Comparison of ENCODE assay signal across 16 cellular contexts in genomic region chr1:239056940-239057339, GRCh38.
A peak's percentile ranks its signal among the peaks of the same experiment; 100 is the strongest.
DNase-seq lines count a peak whose midpoint lies in the region; TF ChIP-seq lines count a peak whose summit lies in the region.
"Had no signal": no experiment of that assay in that cellular context is flagged by ENCODE, and none has a peak within 500 bp of the region (broad histone marks: within the 10 kb centered on the region; RNA-seq: fewer than 3 reads in every experiment).

No MANE protein-coding gene starts in this region.

- no peaks in the 10 kb centered on the region for H3K79me2 ChIP-seq in smooth muscle cell (ENCODE audit: low read depth)

- H3K27ac Mint-ChIP-seq in chondrocyte (ENCODE audit: unreplicated experiment): no peak overlapping the region
- H3K27ac Mint-ChIP-seq: CD4-positive, CD25-positive, alpha-beta regulatory T cell; H9 had no signal

- TF ChIP-seq POLR2A in prostate gland (IDR thresholded peaks at IDR 0.05): no peak

- no peak overlapping the region for H3K9ac ChIP-seq in smooth muscle cell (ENCODE audit: low read depth)
- H3K9ac ChIP-seq: BLaER1, GM23248 had no signal

- H3K4me2 ChIP-seq in smooth muscle cell: no peak overlapping the region
- H3K4me2 ChIP-seq: BLaER1 had no signal

- H2AFZ ChIP-seq in smooth muscle cell (ENCODE audit: low read depth): no peak overlapping the region
- H2AFZ ChIP-seq: GM23248 had no signal

- no peaks in the 10 kb centered on the region for H3F3A ChIP-seq in smooth muscle cell (ENCODE audit: low read depth)

- H3K36me3 ChIP-seq in prostate gland: no peaks in the 10 kb centered on the region
- H3K36me3 ChIP-seq in smooth muscle cell (ENCODE audit: low read depth): no peaks in the 10 kb centered on the region
- H3K36me3 ChIP-seq: BLaER1 had no signal

- H3K36me3 Mint-ChIP-seq in chondrocyte (ENCODE audit: low read depth): no peaks in the 10 kb centered on the region
- H3K36me3 Mint-ChIP-seq: CD4-positive, CD25-positive, alpha-beta regulatory T cell had no signal

- no peaks in the 10 kb centered on the region for H4K20me1 ChIP-seq in smooth muscle cell (ENCODE audit: low read depth)
- H4K20me1 ChIP-seq: BLaER1 had no signal

- H3K9me3 ChIP-seq in prostate gland: no peaks in the 10 kb centered on the region
- H3K9me3 ChIP-seq in smooth muscle cell (replicated peaks; ENCODE audit: low read depth): no peaks in the 10 kb centered on the region
- H3K9me3 ChIP-seq: BLaER1 had no signal

- H3K4me1 ChIP-seq in prostate gland (replicated peaks): no peaks in the 10 kb centered on the region
- H3K4me1 ChIP-seq in smooth muscle cell (ENCODE audit: low read depth): no peaks in the 10 kb centered on the region
- H3K4me1 ChIP-seq: BLaER1 had no signal

- DNase-seq in LNCaP clone FGC (ENCODE audit: low read depth) (peak; percentile 37), fibroblast of pulmonary artery (ENCODE audit: low read depth) (peak; percentile 21), prostate gland (ENCODE audit: low spot score) (peak; percentile 86), smooth muscle cell (lab: John Stamatoyannopoulos, UW; ENCODE audit: unreplicated experiment) (no peak), H4 (ENCODE audit: low spot score) (no peak), NCI-H345 (lab: John Stamatoyannopoulos, UW) (no peak), chondrocyte (ENCODE audit: low spot score) (no peak)
- DNase-seq: 8988T; AML-193; Calu3; CD4-positive, CD25-positive, alpha-beta regulatory T cell; DMS 273 treated with DMSO at 0.1 percent for 48 hours; GM23248; H9 had no signal

- H3K27me3 ChIP-seq in prostate gland (replicated peaks; ENCODE audit: insufficient read depth) (no peaks in the 10 kb centered on the region), smooth muscle cell (ENCODE audit: low read depth) (peaks cover 2% of the 10 kb centered on the region)
- H3K27me3 ChIP-seq: BLaER1 had no signal

- H3K27me3 Mint-ChIP-seq in chondrocyte (ENCODE audit: low read depth): peaks cover 5% of the 10 kb centered on the region
- H3K27me3 Mint-ChIP-seq: CD4-positive, CD25-positive, alpha-beta regulatory T cell had no signal

- H3K4me3 ChIP-seq in LNCaP clone FGC (ENCODE audit: low read depth, low read length) (no peak overlapping the region), fibroblast of pulmonary artery (replicated peaks; ENCODE audit: low read depth, low read length) (no peak overlapping the region), prostate gland (no peak overlapping the region), smooth muscle cell (no peak overlapping the region)
- H3K4me3 ChIP-seq: BLaER1, GM23248 had no signal

- H3K4me1 Mint-ChIP-seq in chondrocyte (ENCODE audit: low read depth): no peaks in the 10 kb centered on the region
- H3K4me1 Mint-ChIP-seq: CD4-positive, CD25-positive, alpha-beta regulatory T cell had no signal

- H3K27ac ChIP-seq in C4-2B (0 out of 2 replicates have a peak overlapping the region, but pooled peaks have one; percentile 47), prostate gland (no peak overlapping the region), smooth muscle cell (ENCODE audit: low read depth) (no peak overlapping the region)
- H3K27ac ChIP-seq: BLaER1, GM23248 had no signal

- 27% methylated on average over 3 of the region's 3 CpGs for WGBS in prostate gland
- 81% methylated on average over 3 of the region's 3 CpGs for WGBS in smooth muscle cell (ENCODE audit: low lambda C conversion rate)

- TF ChIP-seq CTCF in C4-2B (conservative IDR thresholded peaks at IDR 0.05): no peak
- no peak for TF ChIP-seq CTCF in LNCaP clone FGC (IDR thresholded peaks at IDR 0.05; ENCODE audit: control insufficient read depth, extremely low read depth, insufficient read depth)
- TF ChIP-seq CTCF in fibroblast of pulmonary artery (IDR thresholded peaks at IDR 0.05; ENCODE audit: low read length, missing control alignments): no peak
- no peak for TF ChIP-seq CTCF in prostate gland (IDR thresholded peaks at IDR 0.05)
- no peak for TF ChIP-seq CTCF in smooth muscle cell (IDR thresholded peaks at IDR 0.05; ENCODE audit: borderline replicate concordance, insufficient read depth, poor library complexity, severe bottlenecking)
- no peak for TF ChIP-seq CTCF in chondrocyte (IDR thresholded peaks at IDR 0.05)

- H3K4me3 Mint-ChIP-seq in chondrocyte (ENCODE audit: unreplicated experiment): no peak overlapping the region
- H3K4me3 Mint-ChIP-seq: CD4-positive, CD25-positive, alpha-beta regulatory T cell; H9 had no signal

- intact Hi-C loops in prostate gland (cut with DNase I): no loop called here

- H3K9me3 Mint-ChIP-seq in chondrocyte (ENCODE audit: low read depth): peaks cover 11% of the 10 kb centered on the region

Comparison
In these comparisons a context has a peak if more than half of its experiments do, and no peak if none do; other contexts are left out.
1. DNase-seq: peak in LNCaP clone FGC (single experiment), fibroblast of pulmonary artery (single experiment) and prostate gland (single experiment); none in smooth muscle cell (single experiment), H4 (single experiment), NCI-H345 (single experiment) and chondrocyte (single experiment).